1 cellular context compared by ENCODE assay signal in the genomic region with DNA sequence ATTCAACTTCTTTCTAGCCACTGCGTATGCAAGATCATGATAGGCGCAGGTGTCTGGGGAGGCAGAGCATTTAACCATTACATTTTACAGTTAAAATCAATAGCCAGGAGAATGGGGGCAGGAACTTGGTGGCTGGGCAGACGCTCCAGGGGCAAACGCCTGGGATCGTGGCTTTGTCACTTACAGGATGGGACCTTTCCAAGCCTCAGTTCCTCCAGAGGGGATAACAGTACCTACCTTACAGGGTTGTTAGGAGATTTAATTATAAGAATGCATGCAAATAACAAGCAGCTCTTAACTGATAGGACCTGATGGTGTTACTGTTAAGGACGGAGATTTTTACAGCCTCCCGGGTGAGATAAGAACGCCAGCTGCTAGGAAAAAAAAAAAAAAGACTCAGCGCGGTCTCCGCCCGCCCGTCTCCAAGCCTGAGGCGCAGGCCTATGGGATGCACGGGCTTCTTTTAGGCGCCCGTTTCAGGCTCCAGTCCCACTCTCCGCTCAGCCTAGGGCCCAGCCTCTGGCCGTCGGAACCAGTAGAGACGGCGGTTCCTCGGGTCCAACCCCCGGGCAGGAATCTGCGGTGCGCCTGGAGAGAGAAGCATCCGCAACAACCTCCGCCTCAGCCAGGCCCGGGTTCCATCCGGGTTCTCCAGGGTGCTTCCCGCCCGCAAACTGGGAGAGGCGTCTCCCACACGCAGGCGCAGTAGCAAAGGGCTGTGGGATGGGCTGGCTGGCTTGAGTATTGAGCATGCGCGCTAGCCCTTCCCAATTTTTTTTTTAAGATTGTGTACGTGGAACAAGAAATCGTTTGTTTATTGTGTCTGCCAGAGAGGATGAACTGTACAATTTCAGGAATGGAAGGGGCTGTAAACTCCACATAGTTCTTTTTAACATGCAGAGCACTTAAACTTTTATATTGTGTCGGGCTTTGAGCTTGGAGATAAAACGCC.
TF ChIP-seq lines count a peak whose summit lies in the region.

A gene (minus strand): TSS at position 653 of the 952 bp plus-strand sequence. CDS start 4,564 bp downstream, outside the sequence.

TF ChIP-seq in HEK293, 187 proteins besides CTCF, POLR2A, EP300 and RAD21 (continued from another document):
- no peak for TF ChIP-seq FEZF1 (tag by site-specific recombination; IDR thresholded peaks at IDR 0.05)
- no peak for TF ChIP-seq ZNF157 (tag by site-specific recombination; IDR thresholded peaks at IDR 0.05)
- TF ChIP-seq, protein P1, sequence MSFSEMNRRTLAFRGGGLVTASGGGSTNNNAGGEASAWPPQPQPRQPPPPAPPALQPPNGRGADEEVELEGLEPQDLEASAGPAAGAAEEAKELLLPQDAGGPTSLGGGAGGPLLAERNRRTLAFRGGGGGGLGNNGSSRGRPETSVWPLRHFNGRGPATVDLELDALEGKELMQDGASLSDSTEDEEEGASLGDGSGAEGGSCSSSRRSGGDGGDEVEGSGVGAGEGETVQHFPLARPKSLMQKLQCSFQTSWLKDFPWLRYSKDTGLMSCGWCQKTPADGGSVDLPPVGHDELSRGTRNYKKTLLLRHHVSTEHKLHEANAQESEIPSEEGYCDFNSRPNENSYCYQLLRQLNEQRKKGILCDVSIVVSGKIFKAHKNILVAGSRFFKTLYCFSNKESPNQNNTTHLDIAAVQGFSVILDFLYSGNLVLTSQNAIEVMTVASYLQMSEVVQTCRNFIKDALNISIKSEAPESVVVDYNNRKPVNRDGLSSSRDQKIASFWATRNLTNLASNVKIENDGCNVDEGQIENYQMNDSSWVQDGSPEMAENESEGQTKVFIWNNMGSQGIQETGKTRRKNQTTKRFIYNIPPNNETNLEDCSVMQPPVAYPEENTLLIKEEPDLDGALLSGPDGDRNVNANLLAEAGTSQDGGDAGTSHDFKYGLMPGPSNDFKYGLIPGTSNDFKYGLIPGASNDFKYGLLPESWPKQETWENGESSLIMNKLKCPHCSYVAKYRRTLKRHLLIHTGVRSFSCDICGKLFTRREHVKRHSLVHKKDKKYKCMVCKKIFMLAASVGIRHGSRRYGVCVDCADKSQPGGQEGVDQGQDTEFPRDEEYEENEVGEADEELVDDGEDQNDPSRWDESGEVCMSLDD (tag by site-specific recombination; IDR thresholded peaks at IDR 0.05): no peak
- TF ChIP-seq, protein P2, sequence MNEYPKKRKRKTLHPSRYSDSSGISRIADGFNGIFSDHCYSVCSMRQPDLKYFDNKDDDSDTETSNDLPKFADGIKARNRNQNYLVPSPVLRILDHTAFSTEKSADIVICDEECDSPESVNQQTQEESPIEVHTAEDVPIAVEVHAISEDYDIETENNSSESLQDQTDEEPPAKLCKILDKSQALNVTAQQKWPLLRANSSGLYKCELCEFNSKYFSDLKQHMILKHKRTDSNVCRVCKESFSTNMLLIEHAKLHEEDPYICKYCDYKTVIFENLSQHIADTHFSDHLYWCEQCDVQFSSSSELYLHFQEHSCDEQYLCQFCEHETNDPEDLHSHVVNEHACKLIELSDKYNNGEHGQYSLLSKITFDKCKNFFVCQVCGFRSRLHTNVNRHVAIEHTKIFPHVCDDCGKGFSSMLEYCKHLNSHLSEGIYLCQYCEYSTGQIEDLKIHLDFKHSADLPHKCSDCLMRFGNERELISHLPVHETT (tag by site-specific recombination; IDR thresholded peaks at IDR 0.05): no peak
- TF ChIP-seq SCRT2 (tag by site-specific recombination; IDR thresholded peaks at IDR 0.05): no peak
- no peak for TF ChIP-seq ZNF776 (tag by site-specific recombination; IDR thresholded peaks at IDR 0.05; ENCODE audit: borderline replicate concordance)
